ENCODE assay signal across 8 cellular contexts in genomic region chr12:92403210-92404175, GRCh38.
DNase-seq lines count a peak whose midpoint lies in the region; ATAC-seq and TF ChIP-seq lines count a peak whose summit lies in the region.

No MANE protein-coding gene starts in this region.

- H3K27me3 ChIP-seq in breast epithelium = no peaks in the 10 kb centered on the region

- H3K36me3 ChIP-seq in mucosa of descending colon (ENCODE audit: low read depth) = no peaks in the 10 kb centered on the region
- no peaks in the 10 kb centered on the region for H3K36me3 ChIP-seq in breast epithelium

- no peak for TF ChIP-seq POLR2A in breast epithelium (IDR thresholded peaks at IDR 0.05)

- no peak overlapping the region for H3K27ac ChIP-seq in breast epithelium

- DNase-seq in activated CD4-positive, alpha-beta T cell treated with anti-CD3 and anti-CD28 coated beads, Interleukin-2, amount 50 U/mL, for 1 hour = peak; percentile 31
- DNase-seq in mucosa of descending colon (peak in 1 of 3 donors; percentile 36), foreskin fibroblast (no peak), NCI-H1694 treated with DMSO at 0.1 percent for 48 hours (lab: John Stamatoyannopoulos, UW) (no peak), breast epithelium (ENCODE audit: low spot score in 2 of 2) (no peak), GF-D8 (lab: John Stamatoyannopoulos, UW) (no peak)

- H3K4me1 ChIP-seq in mucosa of descending colon (ENCODE audit: low read depth) (no peaks in the 10 kb centered on the region), breast epithelium (no peaks in the 10 kb centered on the region)

- TF ChIP-seq CTCF in mucosa of descending colon (IDR thresholded peaks at IDR 0.05) (no peak), foreskin fibroblast (IDR thresholded peaks at IDR 0.05; ENCODE audit: low read depth, low read length) (no peak), breast epithelium (IDR thresholded peaks at IDR 0.05) (no peak)

- no peak overlapping the region for H3K4me3 ChIP-seq in mucosa of descending colon
- H3K4me3 ChIP-seq in foreskin fibroblast (ENCODE audit: low read depth in 1 of 2, low read length in 2 of 2) = no peak overlapping the region
- H3K4me3 ChIP-seq in breast epithelium = no peak overlapping the region

- ATAC-seq in GM19372 (IDR thresholded peaks at IDR 0.05; ENCODE audit: low read depth, unreplicated experiment) (peak; percentile 82), HG03139 (IDR thresholded peaks at IDR 0.05; ENCODE audit: unreplicated experiment) (peak; percentile 84), mucosa of descending colon (peak; percentile 77)

- H3K9me3 ChIP-seq in mucosa of descending colon (no peaks in the 10 kb centered on the region), breast epithelium (peaks cover 0 to 7% of the 10 kb centered on the region in 2 donors)

- intact Hi-C loops in mucosa of descending colon (cut with DNase I, micrococcal nuclease) = no loop called here
- intact Hi-C loops in breast epithelium (cut with DNase I; ENCODE audit: low total_unique reads) = no loop called here
